ENCODE assay signal across 10 cellular contexts in the genomic region with DNA sequence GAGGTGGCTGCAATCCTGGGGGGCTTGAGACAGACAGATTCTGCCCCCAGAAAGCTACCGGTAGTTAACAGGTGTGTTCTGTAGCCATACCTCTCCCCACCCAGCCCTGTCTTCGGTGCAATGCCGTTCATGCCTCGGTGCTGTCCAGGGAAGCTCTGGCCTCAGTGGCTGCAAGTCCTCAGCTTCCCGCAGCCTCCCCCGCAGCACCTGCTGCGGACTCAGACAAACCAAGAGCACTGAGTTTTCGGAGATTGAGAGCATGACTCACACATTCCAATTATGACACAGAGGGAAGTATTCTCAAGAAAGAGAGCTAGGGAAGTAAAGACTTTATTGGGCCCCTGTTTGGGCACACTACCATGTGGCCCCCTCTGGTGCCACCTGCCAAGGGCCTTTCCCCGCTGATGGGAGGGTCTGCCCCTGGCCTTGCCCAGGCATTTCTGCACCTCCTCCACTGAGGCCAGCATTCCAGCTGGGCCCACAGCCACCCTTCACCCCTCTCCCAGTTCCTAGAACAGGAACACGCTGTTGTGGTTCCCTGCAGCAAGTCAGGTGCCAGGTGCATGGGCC. TPM values are rescaled to one million over a fixed set of nuclear protein-coding genes. Genes with fewer than 3 reads are reported as not detected.
A peak's percentile ranks its signal among the peaks of the same experiment; 100 is the strongest.
DNase-seq lines count a peak whose midpoint lies in the region; ATAC-seq and TF ChIP-seq lines count a peak whose summit lies in the region.
"Had no signal": no experiment of that assay in that cellular context is flagged by ENCODE, and none has a peak within 500 bp of the region (broad histone marks: within the 10 kb centered on the region; RNA-seq: fewer than 3 reads in every experiment).

No MANE protein-coding gene starts in this region.

- H3K4me1 ChIP-seq in foreskin keratinocyte, result peaks cover 3% of the 10 kb centered on the region
- no peaks in the 10 kb centered on the region for H3K4me1 ChIP-seq in uterus
- H3K4me1 ChIP-seq in neural progenitor cell, result peaks cover 15% of the 10 kb centered on the region
- H3K4me1 ChIP-seq: parathyroid adenoma had no signal

- CTCF ChIA-PET in activated CD4-positive, alpha-beta T cell treated with anti-CD3 and anti-CD28 coated beads, Interleukin-2, amount 10 ng/mL, durations not matched to agents 7 days and 5 days (lab: Charles Lee), result interaction anchor here (0.6 to 1.5 kb wide), 6 partner anchors 11 to 485 kb away, joined by 3 read pairs; no protein-coding TSS in a partner anchor

- no peaks in the 10 kb centered on the region for H3K9me3 Mint-ChIP-seq in activated CD4-positive, alpha-beta T cell treated with anti-CD3 and anti-CD28 coated beads, Interleukin-2, amount 10 ng/mL, durations not matched to agents 7 days and 5 days
- H3K9me3 Mint-ChIP-seq in stimulated activated memory B cell treated with anti-CD40 and anti-IgM and Interleukin-4, amounts not matched to agents 10 μg/mL and 1 μg/mL and 100 μg/mL, for 72 hours, result no peaks in the 10 kb centered on the region
- peaks cover 2% of the 10 kb centered on the region for H3K9me3 Mint-ChIP-seq in neural progenitor cell

- H3K9me3 ChIP-seq in uterus (no peaks in the 10 kb centered on the region), neural progenitor cell (ENCODE audit: low read depth) (no peaks in the 10 kb centered on the region)

- POLR2A ChIA-PET in activated CD4-positive, alpha-beta T cell treated with anti-CD3 and anti-CD28 coated beads, Interleukin-2, amount 10 ng/mL, durations not matched to agents 7 days and 5 days (lab: Charles Lee), result interaction anchor here (0.6 to 1.5 kb wide), 2 partner anchors 27 to 373 kb away, joined by 4 to 5 read pairs; no protein-coding TSS in a partner anchor

- no peak overlapping the region for H3K4me3 Mint-ChIP-seq in activated CD4-positive, alpha-beta T cell treated with anti-CD3 and anti-CD28 coated beads, Interleukin-2, amount 10 ng/mL, durations not matched to agents 7 days and 5 days
- peak overlapping the region; percentile 46 for H3K4me3 Mint-ChIP-seq in stimulated activated memory B cell treated with anti-CD40 and anti-IgM and Interleukin-4, amounts not matched to agents 10 μg/mL and 1 μg/mL and 100 μg/mL, for 72 hours
- H3K4me3 Mint-ChIP-seq in neural progenitor cell, result no peak overlapping the region

- H3F3A ChIP-seq in neural progenitor cell (ENCODE audit: low read depth), result peaks cover 2% of the 10 kb centered on the region

- H3K27me3 ChIP-seq in foreskin keratinocyte (peaks cover 17% of the 10 kb centered on the region), uterus (no peaks in the 10 kb centered on the region), neural progenitor cell (no peaks in the 10 kb centered on the region)

- no peak overlapping the region for H3K27ac ChIP-seq in foreskin keratinocyte
- no peak overlapping the region for H3K27ac ChIP-seq in uterus
- H3K27ac ChIP-seq in neural progenitor cell, result no peak overlapping the region
- H3K27ac ChIP-seq: C4-2B, parathyroid adenoma had no signal

- peak overlapping the region; percentile 93 for H3K27ac Mint-ChIP-seq in activated CD4-positive, alpha-beta T cell treated with anti-CD3 and anti-CD28 coated beads, Interleukin-2, amount 10 ng/mL, durations not matched to agents 7 days and 5 days
- peak overlapping the region; percentile 96 for H3K27ac Mint-ChIP-seq in stimulated activated memory B cell treated with anti-CD40 and anti-IgM and Interleukin-4, amounts not matched to agents 10 μg/mL and 1 μg/mL and 100 μg/mL, for 72 hours
- no peak overlapping the region for H3K27ac Mint-ChIP-seq in neural progenitor cell

- H2AFZ ChIP-seq in neural progenitor cell (replicated peaks), result no peak overlapping the region
- H2AFZ ChIP-seq: parathyroid adenoma had no signal

- ATAC-seq in HG03442 (IDR thresholded peaks at IDR 0.05; ENCODE audit: unreplicated experiment) (peak; percentile 55), foreskin keratinocyte (peak; percentile 93)
- peak; percentile 77 for ATAC-seq in stimulated activated memory B cell treated with anti-CD40 and anti-IgM and Interleukin-4, amounts not matched to agents 10 μg/mL and 1 μg/mL and 100 μg/mL, for 72 hours

- no peaks in the 10 kb centered on the region for H3K36me3 ChIP-seq in uterus
- no peaks in the 10 kb centered on the region for H3K36me3 ChIP-seq in neural progenitor cell

- H3K27me3 Mint-ChIP-seq in activated CD4-positive, alpha-beta T cell treated with anti-CD3 and anti-CD28 coated beads, Interleukin-2, amount 10 ng/mL, durations not matched to agents 7 days and 5 days, result peaks cover 3% of the 10 kb centered on the region
- peaks cover 2% of the 10 kb centered on the region for H3K27me3 Mint-ChIP-seq in stimulated activated memory B cell treated with anti-CD40 and anti-IgM and Interleukin-4, amounts not matched to agents 10 μg/mL and 1 μg/mL and 100 μg/mL, for 72 hours
- peaks cover 9% of the 10 kb centered on the region for H3K27me3 Mint-ChIP-seq in neural progenitor cell (ENCODE audit: insufficient read depth, low read depth)

- H3K9ac ChIP-seq in neural progenitor cell, result no peak overlapping the region
- H3K9ac ChIP-seq: parathyroid adenoma had no signal

- TF ChIP-seq CTCF in foreskin keratinocyte (conservative IDR thresholded peaks at IDR 0.05) (no peak), uterus (IDR thresholded peaks at IDR 0.05) (no peak), neural progenitor cell (IDR thresholded peaks at IDR 0.05) (no peak)

- TF ChIP-seq POLR2A in uterus (IDR thresholded peaks at IDR 0.05), result no peak

- H3K79me2 ChIP-seq in neural progenitor cell (ENCODE audit: low read depth), result no peaks in the 10 kb centered on the region
- H3K79me2 ChIP-seq: parathyroid adenoma had no signal

- intact Hi-C loops in uterus (cut with DNase I; ENCODE audit: low total_unique reads), result no loop called here

- H3K4me3 ChIP-seq in uterus, result no peak overlapping the region
- H3K4me3 ChIP-seq in neural progenitor cell, result no peak overlapping the region

- no peaks in the 10 kb centered on the region for H4K20me1 ChIP-seq in neural progenitor cell (ENCODE audit: low read depth)

- no peak overlapping the region for H3K4me2 ChIP-seq in neural progenitor cell

- H3K4me1 Mint-ChIP-seq in activated CD4-positive, alpha-beta T cell treated with anti-CD3 and anti-CD28 coated beads, Interleukin-2, amount 10 ng/mL, durations not matched to agents 7 days and 5 days, result peaks cover 64% of the 10 kb centered on the region
- peaks cover 49% of the 10 kb centered on the region for H3K4me1 Mint-ChIP-seq in stimulated activated memory B cell treated with anti-CD40 and anti-IgM and Interleukin-4, amounts not matched to agents 10 μg/mL and 1 μg/mL and 100 μg/mL, for 72 hours
- peaks cover 27% of the 10 kb centered on the region for H3K4me1 Mint-ChIP-seq in neural progenitor cell

- H3K36me3 Mint-ChIP-seq in activated CD4-positive, alpha-beta T cell treated with anti-CD3 and anti-CD28 coated beads, Interleukin-2, amount 10 ng/mL, durations not matched to agents 7 days and 5 days (ENCODE audit: low read depth), result no peaks in the 10 kb centered on the region
- H3K36me3 Mint-ChIP-seq in stimulated activated memory B cell treated with anti-CD40 and anti-IgM and Interleukin-4, amounts not matched to agents 10 μg/mL and 1 μg/mL and 100 μg/mL, for 72 hours, result no peaks in the 10 kb centered on the region
- H3K36me3 Mint-ChIP-seq in neural progenitor cell, result no peaks in the 10 kb centered on the region

- peak; percentile 57 for DNase-seq in stimulated activated naive CD4-positive, alpha-beta T cell treated with Interleukin-2 at 50 U/mL for 16 hours (lab: John Stamatoyannopoulos, UW)
- no peak for DNase-seq in stimulated activated naive CD4-positive, alpha-beta T cell (lab: John Stamatoyannopoulos, UW)
- peak; percentile 28 for DNase-seq in activated CD4-positive, alpha-beta T cell treated with anti-CD3 and anti-CD28 coated beads, Interleukin-2, amount 10 ng/mL, durations not matched to agents 7 days and 5 days
- DNase-seq in foreskin keratinocyte (peak in 1 of 2 donors; percentile 70), uterus (no peak), neural progenitor cell (ENCODE audit: low spot score) (no peak)

RNA-seq across cellular contexts. Expression of a gene that starts 30.2 kb away (rescaled TPM):
- 100 to 1,000 TPM; 120 to 128 TPM for total RNA-seq in activated CD4-positive, alpha-beta T cell treated with anti-CD3 and anti-CD28 coated beads, Interleukin-2, amount 10 ng/mL, durations not matched to agents 7 days and 5 days
- 17.6 and 20.8 TPM in 2 replicates for total RNA-seq in foreskin keratinocyte
- 10.4 and 12.6 TPM in 2 replicates for polyA plus RNA-seq in foreskin keratinocyte
- total RNA-seq in uterus, result 10 to 100 TPM in 1 of 4 donors, 1 to 10 TPM in 3; 1.2 to 35.3 (median 2.1) TPM
- 86.7 and 112 TPM in 2 replicates for total RNA-seq in neural progenitor cell (ENCODE audit: low replicate concordance)

Comparison
In these comparisons a context has a peak if more than half of its experiments do, and no peak if none do; other contexts are left out.
1. DNase-seq: peak in stimulated activated naive CD4-positive, alpha-beta T cell treated with Interleukin-2 at 50 U/mL for 16 hours (single experiment) and activated CD4-positive, alpha-beta T cell treated with anti-CD3 and anti-CD28 coated beads, Interleukin-2, amount 10 ng/mL, durations not matched to agents 7 days and 5 days (single experiment); none in stimulated activated naive CD4-positive, alpha-beta T cell (0 of 6), uterus (0 of 2) and neural progenitor cell (single experiment).
2. Peak in every context shown above with its lines, with median percentiles within 50 percentile points of each other: ATAC-seq.